12 cellular contexts compared by ENCODE assay signal in the genomic region with DNA sequence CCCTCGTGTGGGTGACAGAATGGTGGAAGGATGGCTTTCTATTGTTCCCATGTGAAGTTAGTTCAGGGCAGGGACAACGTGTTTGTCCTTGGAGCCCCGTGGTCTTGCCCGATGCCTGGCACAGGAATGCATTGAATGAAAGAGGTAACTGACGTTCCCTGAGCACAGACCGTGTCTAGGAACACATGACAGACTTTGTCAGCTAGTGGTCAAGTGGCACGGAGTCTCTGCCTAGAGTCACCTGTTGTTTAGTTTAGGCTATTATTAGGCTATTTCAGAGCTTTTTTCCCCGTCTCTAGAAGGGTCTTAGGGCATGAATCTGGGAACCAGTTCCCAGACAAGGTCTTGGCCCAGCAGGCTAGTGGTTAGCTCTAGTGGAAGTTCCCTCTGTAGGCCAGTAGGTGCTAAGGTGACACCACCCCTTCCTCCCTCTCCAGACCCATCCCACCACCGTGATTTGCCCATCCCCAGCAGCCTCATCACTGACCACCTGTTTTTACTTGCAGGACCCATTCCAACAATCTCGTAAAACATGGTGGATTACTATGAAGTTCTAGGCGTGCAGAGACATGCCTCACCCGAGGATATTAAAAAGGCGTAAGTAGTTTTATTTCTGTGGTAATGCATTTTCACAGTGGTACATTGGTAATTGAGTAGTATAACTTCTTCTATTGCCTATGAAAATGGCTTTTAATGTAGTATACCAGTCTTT. TPM values are rescaled to one million over a fixed set of nuclear protein-coding genes. Genes with fewer than 3 reads are reported as not detected.
DNase-seq lines count a peak whose midpoint lies in the region; ATAC-seq, FAIRE-seq and TF ChIP-seq lines count a peak whose summit lies in the region.
"Had no signal": no experiment of that assay in that cellular context is flagged by ENCODE, and none has a peak within 500 bp of the region (broad histone marks: within the 10 kb centered on the region; RNA-seq: fewer than 3 reads in every experiment).

No MANE protein-coding gene starts in this region.

- H2AFZ ChIP-seq in K562 (ENCODE audit: low read depth, low read length): no peak overlapping the region

- no peak for TF ChIP-seq CTCF in CD4-positive, alpha-beta T cell (IDR thresholded peaks at IDR 0.05)
- no peak for TF ChIP-seq CTCF in HEK293 (tag by site-specific recombination; IDR thresholded peaks at IDR 0.05)
- TF ChIP-seq CTCF in K562 (IDR thresholded peaks at IDR 0.05 in 2 of 3, conservative IDR thresholded peaks at IDR 0.05 in 1 of 3; ENCODE audit: insufficient read depth in 2 of 3, low read depth in 1 of 3, low read length in 3 of 3): 0 out of 6 replicates have a peak, but pooled peaks of 2 of the 3 experiments have one; percentile 2 to 14
- TF ChIP-seq CTCF in stomach (IDR thresholded peaks at IDR 0.05): no peak

- no peak overlapping the region for H3K9ac ChIP-seq in K562 (ENCODE audit: insufficient read depth in 1 of 2, low read depth in 2 of 2, low read length in 2 of 2)

- peaks cover 77% of the 10 kb centered on the region for H3K36me3 Mint-ChIP-seq in CD4-positive, alpha-beta T cell (ENCODE audit: low read depth)
- H3K36me3 Mint-ChIP-seq in memory B cell: peaks cover 27% of the 10 kb centered on the region

- no peaks in the 10 kb centered on the region for H3K27me3 ChIP-seq in CD4-positive, alpha-beta T cell (ENCODE audit: control insufficient read depth, insufficient read depth, low read length)
- no peaks in the 10 kb centered on the region for H3K27me3 ChIP-seq in K562 (ENCODE audit: control insufficient read depth in 2 of 2, insufficient read depth in 2 of 2, low read length in 2 of 2)
- H3K27me3 ChIP-seq in stomach: no peaks in the 10 kb centered on the region

- POLR2A ChIA-PET in CD4-positive, alpha-beta T cell (lab: Charles Lee): no interaction called here
- POLR2A ChIA-PET in HEK293 (lab: Yijun Ruan, JAX): no interaction called here
- POLR2A ChIA-PET in K562 (lab: Yijun Ruan, JAX): interaction anchor here (1.0 to 2.7 kb wide), 3 partner anchors 9 to 20 kb away, joined by 3 to 13 read pairs (median 4); no protein-coding TSS in a partner anchor

- intact Hi-C loops in CD4-positive, alpha-beta T cell (cut with DNase I, micrococcal nuclease): no loop called here
- intact Hi-C loops in K562 (cut with micrococcal nuclease) (no loop called here), stomach (cut with DNase I; ENCODE audit: low total_unique reads) (no loop called here)

- no peaks in the 10 kb centered on the region for H3K9me3 Mint-ChIP-seq in CD4-positive, alpha-beta T cell
- peaks cover 2% of the 10 kb centered on the region for H3K9me3 Mint-ChIP-seq in memory B cell

- peaks cover 68% of the 10 kb centered on the region for H3K4me1 Mint-ChIP-seq in CD4-positive, alpha-beta T cell (ENCODE audit: low read depth)
- H3K4me1 Mint-ChIP-seq in memory B cell: peaks cover 35% of the 10 kb centered on the region

- TF ChIP-seq EP300 in K562 (IDR thresholded peaks at IDR 0.05; ENCODE audit: low read length) (no peak), stomach (IDR thresholded peaks at IDR 0.05) (no peak)

- CTCF ChIA-PET in CD4-positive, alpha-beta T cell (lab: Charles Lee): no interaction called here
- CTCF ChIA-PET in HEK293 (lab: Yijun Ruan, JAX) (interaction anchor here (1.3 kb wide), 1 partner anchor 85 kb away, joined by 3 read pairs; no protein-coding TSS in a partner anchor), K562 (lab: Yijun Ruan, JAX; ENCODE audit: low intra/inter-chr PET ratio) (no interaction called here)

- no peak for ATAC-seq in CD4-positive, alpha-beta T cell (ENCODE audit: poor library complexity)
- ATAC-seq in K562 (peak; percentile 27), memory B cell (ENCODE audit: low read depth) (no peak), HG03342 (IDR thresholded peaks at IDR 0.05; ENCODE audit: unreplicated experiment) (no peak), HG02623 (IDR thresholded peaks at IDR 0.05; ENCODE audit: unreplicated experiment) (no peak)
- ATAC-seq: stimulated activated naive CD8-positive, alpha-beta T cell treated with anti-CD3 and anti-CD28 coated beads, Interleukin-15, Interleukin-2, amounts not matched to agents 100 U/mL and 50 U/mL, for 24 hours had no signal

- peaks cover 99% of the 10 kb centered on the region for H3K79me2 ChIP-seq in K562 (ENCODE audit: control insufficient read depth, insufficient read depth, low read length)

- TF ChIP-seq RAD21 in K562 (CRISPR knock-in tag; conservative IDR thresholded peaks at IDR 0.05 in 1 of 2, IDR thresholded peaks at IDR 0.05 in 1 of 2): no peak

- no TSS peak for BruUV-seq in K562 (replicated peaks; lab: Mats Ljungman, UMichigan)

- no peak overlapping the region for H3K4me2 ChIP-seq in K562 (ENCODE audit: insufficient read depth, low read length)

- H3K27ac Mint-ChIP-seq in CD4-positive, alpha-beta T cell: peak overlapping the region; percentile 47
- H3K27ac Mint-ChIP-seq in memory B cell: peak overlapping the region; percentile 94

- H3K9me1 ChIP-seq in K562 (ENCODE audit: control insufficient read depth, insufficient read depth, low read length): peaks cover 12% of the 10 kb centered on the region

- TF ChIP-seq POLR2A in K562 (conservative IDR thresholded peaks at IDR 0.05) (no peak), stomach (IDR thresholded peaks at IDR 0.05) (no peak)

- no peaks in the 10 kb centered on the region for H3K27me3 Mint-ChIP-seq in CD4-positive, alpha-beta T cell
- no peaks in the 10 kb centered on the region for H3K27me3 Mint-ChIP-seq in memory B cell

- no peak for FAIRE-seq in K562 (lab: Jason Lieb, UNC)

- H3K4me1 ChIP-seq in HEK293 (ENCODE audit: control insufficient read depth, insufficient read depth, low read length) (no peaks in the 10 kb centered on the region; the same call in 1 of the 2 replicates), K562 (replicated peaks in 1 of 2; ENCODE audit: control insufficient read depth in 2 of 2, insufficient read depth in 2 of 2, low read length in 2 of 2) (peaks cover 9 to 11% of the 10 kb centered on the region in 2 experiments; a peak in 4 of 5 replicates), stomach (peaks cover 36 to 88% (median 67%) of the 10 kb centered on the region in 4 donors)

- no peak overlapping the region for H3K4me3 ChIP-seq in HEK293 (ENCODE audit: low read depth, low read length)
- H3K4me3 ChIP-seq in K562: no peak overlapping the region
- H3K4me3 ChIP-seq in stomach: no peak overlapping the region

- H3K9me3 ChIP-seq in CD4-positive, alpha-beta T cell (ENCODE audit: control insufficient read depth, low read length): no peaks in the 10 kb centered on the region
- H3K9me3 ChIP-seq in HEK293 (ENCODE audit: control insufficient read depth, insufficient read depth, low read depth, low read length): no peaks in the 10 kb centered on the region
- H3K9me3 ChIP-seq in K562 (replicated peaks; ENCODE audit: control insufficient read depth, insufficient read depth, low read depth, low read length): no peaks in the 10 kb centered on the region
- H3K9me3 ChIP-seq in stomach: no peaks in the 10 kb centered on the region

- H3K27ac ChIP-seq in CD4-positive, alpha-beta T cell (ENCODE audit: low read depth, low read length): no peak overlapping the region
- H3K27ac ChIP-seq in HEK293 (ENCODE audit: extremely low read depth, low read depth, low read length): peak overlapping the region; percentile 3; the same call in 1 of the 2 replicates
- no peak overlapping the region for H3K27ac ChIP-seq in K562 (ENCODE audit: extremely low read depth, low read depth, low read length)
- peak overlapping the region in 1 of 5 donors; percentile 10 for H3K27ac ChIP-seq in stomach

- H4K20me1 ChIP-seq in K562 (replicated peaks; ENCODE audit: control insufficient read depth, insufficient read depth, low read length): peaks cover 69% of the 10 kb centered on the region

- peak overlapping the region; percentile 44 for H3K4me3 Mint-ChIP-seq in CD4-positive, alpha-beta T cell
- no peak overlapping the region for H3K4me3 Mint-ChIP-seq in memory B cell

- in situ Hi-C loops in K562 (cut with MboI): no loop called here

- 84% methylated on average over 13 of the region's 13 CpGs for WGBS in K562 (ENCODE audit: insufficient coverage, low coverage, missing lambda C conversion rate)
- WGBS in stomach, 5 donors: 86 to 92% (median 90%) methylated on average over 13 of the region's 13 CpGs

- DNase-seq in CD4-positive, alpha-beta T cell: no peak
- peak in 2 of 4 experiments; percentile 54 to 55 for DNase-seq in K562 (ENCODE audit: extremely low read depth in 1 of 4, low spot score in 3 of 4)
- no peak for DNase-seq in memory B cell (ENCODE audit: low spot score in 2 of 2)
- no peak for DNase-seq in stimulated activated CD4-positive, alpha-beta T cell treated with anti-CD3 and anti-CD28 coated beads, Interleukin-1b, Interleukin-23, amount 100 ng/mL, for 48 hours
- DNase-seq in stomach: no peak
- DNase-seq: kidney glomerular epithelial cell; NCI-H146; occipital lobe; stimulated activated naive CD8-positive, alpha-beta T cell treated with anti-CD3 and anti-CD28 coated beads, Interleukin-15, Interleukin-2, amounts not matched to agents 100 U/mL and 50 U/mL, for 24 hours had no signal

- peaks cover 3 to 39% of the 10 kb centered on the region in 2 experiments; a peak in 2 of 3 replicates for H3K36me3 ChIP-seq in HEK293 (ENCODE audit: control insufficient read depth in 2 of 2, insufficient read depth in 1 of 2, low read length in 2 of 2)
- peaks cover 73% of the 10 kb centered on the region for H3K36me3 ChIP-seq in K562 (ENCODE audit: control insufficient read depth, insufficient read depth, low read length)
- peaks cover 26 to 50% (median 49%) of the 10 kb centered on the region in 4 donors for H3K36me3 ChIP-seq in stomach

RNA-seq across cellular contexts. Expression of a gene that starts 21.4 kb away (rescaled TPM):
- total RNA-seq in CD4-positive, alpha-beta T cell: 100 to 1,000 TPM; 232 to 242 TPM
- 136 and 330 TPM in 2 replicates for total RNA-seq in K562 (2011; cell fraction: chromatin; rRNA removed; ENCODE audit: low replicate concordance)
- 82.5 and 83.7 TPM in 2 replicates for total RNA-seq in K562 (2011; cell fraction: nucleolus; rRNA removed)
- 139 and 175 TPM in 2 replicates for total RNA-seq in K562 (2011; cell fraction: nucleoplasm; rRNA removed)
- total RNA-seq in K562 (2014; rRNA removed) (116 and 147 TPM in 2 replicates), K562 (2014; rRNA removed; fragmentation: Illumina TruSeq; extraction: Trizol) (135 and 158 TPM in 2 replicates), K562 (2015; rRNA removed; fragmentation: Illumina TruSeq; extraction: Trizol) (132 and 149 TPM in 2 replicates), K562 (2021) (128 and 131 TPM in 2 replicates), stomach (100 to 1,000 TPM in 2 of 5 donors, 10 to 100 TPM in 3; 48.7 to 233 (median 99.1) TPM)
- polyA plus RNA-seq in K562 (2011; rRNA removed) (63.1 and 84.5 TPM in 2 replicates), K562 (2014; fragmentation: Illumina TruSeq; extraction: Trizol) (158 and 225 TPM in 2 replicates), K562 (2014; fragmentation: Nextera tagmentation; extraction: Ambion mirVana) (100 to 1,000 TPM in 1 of 2 experiments, 10 to 100 TPM in 1; 96.6 to 100 TPM), K562 (2014; rRNA removed) (135 and 158 TPM in 2 replicates), stomach (10 to 100 TPM; 58.3 to 67.7 (median 63.1) TPM)
- polyA plus RNA-seq in K562 (2011; cell fraction: cytosol; rRNA removed): 30.0 and 41.8 TPM in 2 replicates
- 45.6 and 48.0 TPM in 2 replicates for polyA plus RNA-seq in K562 (2011; cell fraction: nucleus; rRNA removed)
- polyA plus RNA-seq in K562 (2012): 109 and 130 TPM in 2 replicates
- polyA minus RNA-seq in K562 (2011; rRNA and poly(A)+ RNA removed): 60.6 and 70.5 TPM in 2 replicates
- polyA minus RNA-seq in K562 (2011; cell fraction: cytosol; rRNA and poly(A)+ RNA removed): 59.2 and 63.5 TPM in 2 replicates
- 39.3 and 44.5 TPM in 2 replicates for polyA minus RNA-seq in K562 (2011; cell fraction: nucleus; rRNA and poly(A)+ RNA removed)

Comparison
In these comparisons a context has a peak if more than half of its experiments do, and no peak if none do; other contexts are left out.
1. CTCF ChIP-seq: peak in K562 (2 of 3); none in CD4-positive, alpha-beta T cell (single experiment), HEK293 (single experiment) and stomach (0 of 7).